In the genomic region with DNA sequence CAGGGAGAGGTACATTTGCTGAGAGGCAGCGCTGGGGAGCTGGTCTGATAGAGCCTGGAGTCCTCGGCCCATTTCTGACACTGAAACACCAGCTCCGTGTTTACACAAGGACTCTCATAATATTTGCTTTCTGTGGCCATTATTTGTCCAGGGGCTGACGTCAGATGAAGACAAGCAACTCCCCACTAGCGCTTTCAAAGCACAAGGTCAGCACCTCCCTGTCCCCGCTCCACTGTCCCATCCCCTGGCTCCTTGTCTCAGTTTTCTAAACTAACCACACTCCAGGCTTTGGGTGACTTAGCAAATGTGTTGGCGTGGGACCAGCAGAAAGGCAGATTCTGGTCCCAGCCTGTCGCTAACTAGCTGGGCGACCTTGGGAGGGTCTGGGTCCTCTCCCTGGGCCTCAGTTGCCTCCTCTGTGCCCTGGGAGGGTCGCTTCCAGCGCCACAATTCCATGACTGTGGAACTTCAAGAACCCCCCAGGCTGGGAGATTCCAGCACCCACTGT, we compare ENCODE assay signal across 14 cellular contexts. TPM values are rescaled to one million over a fixed set of nuclear protein-coding genes. Genes with fewer than 3 reads are reported as not detected.
DNase-seq lines count a peak whose midpoint lies in the region; FAIRE-seq and TF ChIP-seq lines count a peak whose summit lies in the region.
"Had no signal": no experiment of that assay in that cellular context is flagged by ENCODE, and none has a peak within 500 bp of the region (broad histone marks: within the 10 kb centered on the region; RNA-seq: fewer than 3 reads in every experiment).

No MANE protein-coding gene starts in this region.

- TF ChIP-seq POLR2A in GM12892 (IDR thresholded peaks at IDR 0.05; ENCODE audit: low read depth, low read length), result no peak

- no peak overlapping the region for H3K4me3 ChIP-seq in choroid plexus epithelial cell (ENCODE audit: low read depth, low read length)

- DNase-seq in DMS153 (lab: John Stamatoyannopoulos, UW), result peak; percentile 93
- DNase-seq in NCI-H2081 treated with DMSO at 0.1 percent for 48 hours (lab: John Stamatoyannopoulos, UW), result peak; percentile 33
- peak; percentile 43 for DNase-seq in choroid plexus epithelial cell (ENCODE audit: low read depth)
- no peak for DNase-seq in activated CD4-positive, alpha-beta T cell treated with anti-CD3 and anti-CD28 coated beads, Interleukin-2, amount 10 ng/mL, durations not matched to agents 7 days and 5 days
- no peak for DNase-seq in activated CD4-positive, alpha-beta T cell treated with anti-CD3 and anti-CD28 coated beads, Interleukin-2, amount 50 U/mL, for 48 hours
- no peak for DNase-seq in AML-193 (lab: John Stamatoyannopoulos, UW)
- no peak for DNase-seq in GM12892 (ENCODE audit: insufficient read length)
- DNase-seq: CD8-positive, alpha-beta memory T cell; head of caudate nucleus; stimulated activated CD4-positive, alpha-beta T cell treated with anti-CD3 and anti-CD28 coated beads, Interleukin-4, amount 100 ng/mL, for 4 hours had no signal

- H3K27ac Mint-ChIP-seq in nephron, result peak overlapping the region; percentile 35 to 76 (median 61)
- H3K27ac Mint-ChIP-seq in activated CD4-positive, alpha-beta T cell treated with anti-CD3 and anti-CD28 coated beads, Interleukin-2, amount 10 ng/mL, durations not matched to agents 7 days and 5 days, result no peak overlapping the region
- H3K27ac Mint-ChIP-seq: activated T-helper 2 cell treated with anti-CD3 and anti-CD28 coated beads, Interferon-gamma antibody, Interleukin-2, Interleukin-4, amounts not matched to agents 10 μg/mL and 5 μg/mL and 100 μg/mL, durations not matched to agents 14 hours and 24 hours and 36 hours; CD8-positive, alpha-beta memory T cell; dendritic cell treated with granulocyte-macrophage colony-stimulating factor and Interleukin-4, amounts not matched to agents 40 ng/mL and 50 ng/mL, for 4 days had no signal

- POLR2A ChIA-PET in activated CD4-positive, alpha-beta T cell treated with anti-CD3 and anti-CD28 coated beads, Interleukin-2, amount 10 ng/mL, durations not matched to agents 7 days and 5 days (lab: Charles Lee), result no interaction called here

- FAIRE-seq in GM12892 (lab: Jason Lieb, UNC), result no peak

- CTCF ChIA-PET in activated CD4-positive, alpha-beta T cell treated with anti-CD3 and anti-CD28 coated beads, Interleukin-2, amount 10 ng/mL, durations not matched to agents 7 days and 5 days (lab: Charles Lee), result no interaction called here

- peaks cover 20% of the 10 kb centered on the region for H3K27me3 Mint-ChIP-seq in nephron (ENCODE audit: low read depth)
- peaks cover 16% of the 10 kb centered on the region for H3K27me3 Mint-ChIP-seq in activated CD4-positive, alpha-beta T cell treated with anti-CD3 and anti-CD28 coated beads, Interleukin-2, amount 10 ng/mL, durations not matched to agents 7 days and 5 days

- no peak for TF ChIP-seq CTCF in choroid plexus epithelial cell (conservative IDR thresholded peaks at IDR 0.05; ENCODE audit: low read depth, low read length)
- no peak for TF ChIP-seq CTCF in nephron (IDR thresholded peaks at IDR 0.05; ENCODE audit: unreplicated experiment in 3 of 3)

- H3K4me1 Mint-ChIP-seq in nephron, result peaks cover 37% of the 10 kb centered on the region
- H3K4me1 Mint-ChIP-seq in activated CD4-positive, alpha-beta T cell treated with anti-CD3 and anti-CD28 coated beads, Interleukin-2, amount 10 ng/mL, durations not matched to agents 7 days and 5 days, result peaks cover 4% of the 10 kb centered on the region

- H3K36me3 Mint-ChIP-seq in nephron (ENCODE audit: low read depth), result no peaks in the 10 kb centered on the region
- H3K36me3 Mint-ChIP-seq in activated CD4-positive, alpha-beta T cell treated with anti-CD3 and anti-CD28 coated beads, Interleukin-2, amount 10 ng/mL, durations not matched to agents 7 days and 5 days (ENCODE audit: low read depth), result no peaks in the 10 kb centered on the region
- H3K36me3 Mint-ChIP-seq: CD8-positive, alpha-beta memory T cell had no signal

- H3K4me3 Mint-ChIP-seq in nephron, result no peak overlapping the region
- no peak overlapping the region for H3K4me3 Mint-ChIP-seq in activated CD4-positive, alpha-beta T cell treated with anti-CD3 and anti-CD28 coated beads, Interleukin-2, amount 10 ng/mL, durations not matched to agents 7 days and 5 days
- H3K4me3 Mint-ChIP-seq: CD8-positive, alpha-beta memory T cell; dendritic cell treated with granulocyte-macrophage colony-stimulating factor and Interleukin-4, amounts not matched to agents 40 ng/mL and 50 ng/mL, for 4 days; neural crest cell had no signal

- H3K9me3 Mint-ChIP-seq in nephron, result no peaks in the 10 kb centered on the region
- H3K9me3 Mint-ChIP-seq in activated CD4-positive, alpha-beta T cell treated with anti-CD3 and anti-CD28 coated beads, Interleukin-2, amount 10 ng/mL, durations not matched to agents 7 days and 5 days, result no peaks in the 10 kb centered on the region
- H3K9me3 Mint-ChIP-seq: activated T-helper 2 cell treated with anti-CD3 and anti-CD28 coated beads, Interferon-gamma antibody, Interleukin-2, Interleukin-4, amounts not matched to agents 10 μg/mL and 5 μg/mL and 100 μg/mL, durations not matched to agents 14 hours and 24 hours and 36 hours; dendritic cell treated with granulocyte-macrophage colony-stimulating factor and Interleukin-4, amounts not matched to agents 40 ng/mL and 50 ng/mL, for 4 days; neural crest cell had no signal

RNA-seq across cellular contexts. Expression of gene ZBTB40, which starts 37.4 kb away (rescaled TPM):
- 10 to 100 TPM; 18.5 to 19.0 TPM for total RNA-seq in activated CD4-positive, alpha-beta T cell treated with anti-CD3 and anti-CD28 coated beads, Interleukin-2, amount 10 ng/mL, durations not matched to agents 7 days and 5 days
- 7.8 TPM for polyA plus RNA-seq in GM12892 (2012; ENCODE audit: missing spikeins)

Comparison
In these comparisons a context has a peak if more than half of its experiments do, and no peak if none do; other contexts are left out.
1. DNase-seq: peak in DMS153 (single experiment), NCI-H2081 treated with DMSO at 0.1 percent for 48 hours (single experiment) and choroid plexus epithelial cell (single experiment); none in activated CD4-positive, alpha-beta T cell treated with anti-CD3 and anti-CD28 coated beads, Interleukin-2, amount 10 ng/mL, durations not matched to agents 7 days and 5 days (single experiment), activated CD4-positive, alpha-beta T cell treated with anti-CD3 and anti-CD28 coated beads, Interleukin-2, amount 50 U/mL, for 48 hours (0 of 2), AML-193 (0 of 2) and GM12892 (single experiment).